In the genomic region with DNA sequence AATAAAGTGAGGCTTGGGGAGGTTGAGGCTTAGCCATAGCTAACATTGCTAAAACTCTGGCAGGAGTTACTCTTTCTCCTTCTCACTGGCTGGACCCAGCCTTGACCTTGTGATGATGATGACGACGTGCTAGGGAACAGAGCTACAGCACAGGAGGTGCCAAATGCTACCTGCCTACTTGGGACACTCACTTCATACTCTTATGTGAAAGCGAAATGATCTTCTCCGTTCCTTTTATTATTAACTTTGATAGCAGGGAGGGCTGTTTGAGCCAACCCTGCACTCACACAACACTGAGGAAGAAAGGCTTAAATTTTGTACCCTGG, we compare ENCODE assay signal across 11 cellular contexts. TPM values are rescaled to one million over a fixed set of nuclear protein-coding genes. Genes with fewer than 3 reads are reported as not detected.
DNase-seq lines count a peak whose midpoint lies in the region; ATAC-seq, FAIRE-seq and TF ChIP-seq lines count a peak whose summit lies in the region.
"Had no signal": no experiment of that assay in that cellular context is flagged by ENCODE, and none has a peak within 500 bp of the region (broad histone marks: within the 10 kb centered on the region; RNA-seq: fewer than 3 reads in every experiment).

No MANE protein-coding gene starts in this region.

- no peaks in the 10 kb centered on the region for H3F3A ChIP-seq in PC-3 (ENCODE audit: low read length, unreplicated experiment)

- peaks cover 3% of the 10 kb centered on the region; the same call in 1 of the 2 replicates for H3K4me1 ChIP-seq in H9 (ENCODE audit: insufficient read depth, low read length)
- H3K4me1 ChIP-seq in PC-3 (ENCODE audit: insufficient read depth, low read length): peaks cover 33% of the 10 kb centered on the region
- peaks cover 21 to 40% (median 31%) of the 10 kb centered on the region in 3 donors for H3K4me1 ChIP-seq in pancreas
- peaks cover 0 to 41% (median 12%) of the 10 kb centered on the region in 4 donors for H3K4me1 ChIP-seq in Peyer's patch

- WGBS in H9 (ENCODE audit: extremely low coverage, insufficient read length, low lambda C conversion rate): no CpG with 5 or more reads among the region's 4 CpGs
- 15 to 19% methylated on average over 4 of the region's 4 CpGs for whole genome bisulfite sequencing in pancreas, 2 donors

- H3K4me3 ChIP-seq in PC-3 (ENCODE audit: low read length) (peak overlapping the region; percentile 92), pancreas (no peak overlapping the region), Peyer's patch (peak overlapping the region in 1 of 4 donors; percentile 97)

- no peak overlapping the region for H2BK120ac ChIP-seq in H9 (ENCODE audit: low read depth, low read length, poor library complexity, severe bottlenecking)

- H2BK20ac ChIP-seq in H9 (ENCODE audit: low read depth, low read length, poor library complexity, severe bottlenecking): no peak overlapping the region

- H2BK5ac ChIP-seq in H9 (ENCODE audit: insufficient read length, low read length): no peak overlapping the region

- no peak overlapping the region for H2BK15ac ChIP-seq in H9 (ENCODE audit: low read depth, low read length)

- TF ChIP-seq CTCF in H9 (conservative IDR thresholded peaks at IDR 0.05) (no peak), PC-3 (conservative IDR thresholded peaks at IDR 0.05; ENCODE audit: low read depth, low read length) (no peak), pancreas (IDR thresholded peaks at IDR 0.05) (no peak), Peyer's patch (IDR thresholded peaks at IDR 0.05) (no peak)

- H3K9me3 ChIP-seq in H9 (ENCODE audit: control insufficient read depth, low read depth, low read length) (no peaks in the 10 kb centered on the region), PC-3 (ENCODE audit: low read length) (no peaks in the 10 kb centered on the region), pancreas (no peaks in the 10 kb centered on the region), Peyer's patch (no peaks in the 10 kb centered on the region)
- H3K9me3 ChIP-seq: adrenal gland had no signal

- no peaks in the 10 kb centered on the region for H3K9me2 ChIP-seq in PC-3 (replicated peaks; ENCODE audit: low read length)

- DNase-seq in H9 (no peak), PC-3 (no peak), pancreas (peak in 3 of 6 donors; percentile 48 to 55 (median 51)), Peyer's patch (no peak), NCI-H82 (lab: John Stamatoyannopoulos, UW) (no peak), urothelium cell line (ENCODE audit: low spot score) (no peak)
- DNase-seq in effector memory CD8-positive, alpha-beta T cell: no peak
- DNase-seq: MV-4-11 had no signal

- ATAC-seq in PC-3: no peak
- no peak for ATAC-seq in effector memory CD8-positive, alpha-beta T cell (replicated peaks)
- peak in 2 of 4 donors; percentile 9 to 14 for ATAC-seq in pancreas

- H4K20me1 ChIP-seq in H9 (ENCODE audit: control insufficient read depth, insufficient read depth, insufficient read length) (no peaks in the 10 kb centered on the region), PC-3 (ENCODE audit: low read length) (no peaks in the 10 kb centered on the region; the same call in 1 of the 2 replicates)

- POLR2A ChIA-PET in PC-3 (lab: Charles Lee; ENCODE audit: unreplicated experiment): no interaction called here

- H3K27me3 ChIP-seq in H9 (ENCODE audit: insufficient read depth, low read length) (no peaks in the 10 kb centered on the region), PC-3 (ENCODE audit: low read length) (no peaks in the 10 kb centered on the region), pancreas (no peaks in the 10 kb centered on the region), Peyer's patch (no peaks in the 10 kb centered on the region)
- H3K27me3 ChIP-seq: adrenal gland had no signal

- FAIRE-seq in pancreas (lab: Jason Lieb, UNC): no peak
- no peak for FAIRE-seq in urothelium cell line (lab: Jason Lieb, UNC)
- FAIRE-seq: keratinocyte, TTC549 had no signal

- H3K9me3 Mint-ChIP-seq in H9: no peaks in the 10 kb centered on the region
- H3K9me3 Mint-ChIP-seq in effector memory CD8-positive, alpha-beta T cell: no peaks in the 10 kb centered on the region

- H3K79me2 ChIP-seq in H9 (ENCODE audit: insufficient read depth, low read length) (peaks cover 7% of the 10 kb centered on the region; the same call in 1 of the 2 replicates), PC-3 (ENCODE audit: low read length) (peaks cover 28% of the 10 kb centered on the region)

- H3K9ac ChIP-seq in H9 (ENCODE audit: extremely low read depth, insufficient read length, low read length): no peak overlapping the region
- no peak overlapping the region for H3K9ac ChIP-seq in PC-3 (ENCODE audit: low read length)

- TF ChIP-seq POLR2A in Peyer's patch (IDR thresholded peaks at IDR 0.05): no peak

- H2AFZ ChIP-seq in H9 (ENCODE audit: low read length): no peak overlapping the region
- H2AFZ ChIP-seq in PC-3 (ENCODE audit: low read length): no peak overlapping the region

- CTCF ChIA-PET in PC-3 (lab: Charles Lee): interaction anchor here (0.6 to 1.7 kb wide), 3 partner anchors 31 to 101 kb away, joined by 4 to 7 read pairs (median 5); no protein-coding TSS in a partner anchor

- intact Hi-C loops in PC-3 (cut with micrococcal nuclease): no loop called here
- intact Hi-C loops in pancreas (cut with DNase I): no loop called here

- H2BK12ac ChIP-seq in H9 (ENCODE audit: insufficient read length, low read depth, low read length): no peak overlapping the region

- H3K36me3 ChIP-seq in PC-3 (ENCODE audit: low read depth, low read length) (no peaks in the 10 kb centered on the region), pancreas (no peaks in the 10 kb centered on the region), Peyer's patch (no peaks in the 10 kb centered on the region)
- H3K36me3 ChIP-seq: adrenal gland had no signal

- peaks cover 4% of the 10 kb centered on the region for H3K23me2 ChIP-seq in H9 (ENCODE audit: insufficient read length, low read depth, low read length, poor library complexity, severe bottlenecking)

- BruUV-seq in PC-3 (replicated peaks; lab: Mats Ljungman, UMichigan): no TSS peak

- no peak overlapping the region for H3K18ac ChIP-seq in H9 (ENCODE audit: insufficient read length, low read depth, low read length)

- H3K56ac ChIP-seq in H9 (ENCODE audit: insufficient read length, low read depth, low read length): no peak overlapping the region

- peaks cover 28% of the 10 kb centered on the region in 2 experiments for H3K4me1 Mint-ChIP-seq in H9
- peaks cover 32 to 43% of the 10 kb centered on the region in 2 donors for H3K4me1 Mint-ChIP-seq in effector memory CD8-positive, alpha-beta T cell (ENCODE audit: low read depth in 2 of 2)

- H3K27ac ChIP-seq in H9 (ENCODE audit: insufficient read length, low read depth, low read length) (no peak overlapping the region), PC-3 (ENCODE audit: low read length) (no peak overlapping the region), pancreas (peak overlapping the region; percentile 87 to 94 (median 92)), Peyer's patch (peak overlapping the region in 2 of 4 donors; percentile 88 to 94)

- H3K4me2 ChIP-seq in H9 (ENCODE audit: insufficient read depth, insufficient read length, low read length) (peak overlapping the region; percentile 71), PC-3 (ENCODE audit: low read length) (peak overlapping the region; percentile 94)

- no peak overlapping the region for H3K4ac ChIP-seq in H9 (ENCODE audit: low read depth, low read length)

- no peak overlapping the region for H4K91ac ChIP-seq in H9 (ENCODE audit: insufficient read length, low read depth, low read length)

- H4K5ac ChIP-seq in H9 (ENCODE audit: insufficient read length, low read depth, low read length): no peak overlapping the region

- peak overlapping the region; percentile 90 to 93 for H3K4me3 Mint-ChIP-seq in H9
- H3K4me3 Mint-ChIP-seq in effector memory CD8-positive, alpha-beta T cell: peak overlapping the region; percentile 94 to 96

- H3T11ph ChIP-seq in H9 (ENCODE audit: low read length): no peak overlapping the region

- H4K8ac ChIP-seq in H9 (replicated peaks; ENCODE audit: insufficient read length, low read depth, low read length): no peak overlapping the region

- H3K14ac ChIP-seq in H9 (ENCODE audit: insufficient read depth, low read length): no peak overlapping the region

- no peaks in the 10 kb centered on the region for H3K36me3 Mint-ChIP-seq in H9 (ENCODE audit: insufficient read depth in 1 of 3, low read depth in 3 of 3)
- H3K36me3 Mint-ChIP-seq in effector memory CD8-positive, alpha-beta T cell (ENCODE audit: insufficient read depth): peaks cover 23% of the 10 kb centered on the region

- H3K27me3 Mint-ChIP-seq in H9 (ENCODE audit: low read depth): peaks cover 16% of the 10 kb centered on the region
- no peaks in the 10 kb centered on the region for H3K27me3 Mint-ChIP-seq in effector memory CD8-positive, alpha-beta T cell

- H3K27ac Mint-ChIP-seq in H9: no peak overlapping the region
- peak overlapping the region in 1 of 2 donors; percentile 98 for H3K27ac Mint-ChIP-seq in effector memory CD8-positive, alpha-beta T cell

- no peak overlapping the region for H3K23ac ChIP-seq in H9 (ENCODE audit: insufficient read length, low read depth, low read length)

- H2AK5ac ChIP-seq in H9 (ENCODE audit: insufficient read length, low read length): no peak overlapping the region

- H3K79me1 ChIP-seq in H9 (ENCODE audit: insufficient read depth, low read depth, low read length, poor library complexity, severe bottlenecking): peaks cover 3% of the 10 kb centered on the region

RNA-seq across cellular contexts. Expression of gene ELMO2, which starts 1.2 kb away (rescaled TPM):
- total RNA-seq in H9 (2021) (32.5 and 34.1 TPM in 2 replicates), PC-3 (2014; rRNA removed) (29.0 and 32.3 TPM in 2 replicates), pancreas (10 to 100 TPM; 16.7 to 32.6 (median 27.7) TPM), Peyer's patch (10 to 100 TPM; 24.3 to 78.4 (median 26.4) TPM)
- 10 to 100 TPM; 18.1 to 31.0 TPM for polyA plus RNA-seq in pancreas

Comparison
In these comparisons a context has a peak if more than half of its experiments do, and no peak if none do; other contexts are left out.
1. H3K27ac ChIP-seq: peak in pancreas (4 of 4); none in H9 (single experiment) and PC-3 (single experiment).